1 cellular context compared by ENCODE assay signal in the genomic region with DNA sequence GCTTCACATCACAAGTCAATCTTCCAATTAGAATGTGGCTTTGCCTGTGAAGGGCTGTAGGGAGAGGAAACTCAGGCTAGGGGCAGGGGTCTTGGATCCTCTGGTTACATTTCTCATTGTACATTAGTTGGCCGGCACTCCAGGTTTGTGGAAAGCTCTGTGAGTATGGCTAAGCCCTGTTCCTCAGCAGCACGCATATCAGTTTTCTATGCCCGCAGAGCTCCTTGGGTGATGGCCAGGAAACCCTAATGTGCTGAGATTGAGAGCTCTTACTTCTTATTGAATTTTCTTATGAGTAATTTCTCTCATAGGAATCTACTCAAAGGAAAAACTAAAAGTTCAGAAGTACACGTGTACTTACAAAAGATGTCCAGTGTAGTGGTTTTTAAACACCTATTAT.
TF ChIP-seq lines count a peak whose summit lies in the region.

No MANE protein-coding gene starts in this region.

TF ChIP-seq in IMR-90, 13 proteins besides CTCF, POLR2A, EP300 and RAD21 (continued from another document):
- TF ChIP-seq RCOR1 (IDR thresholded peaks at IDR 0.05; ENCODE audit: insufficient replicate concordance, low read length) (no peak), RFX5 (IDR thresholded peaks at IDR 0.05; ENCODE audit: low read depth, low read length) (no peak), SMC3 (IDR thresholded peaks at IDR 0.05; ENCODE audit: low read depth, low read length) (no peak), MAZ (IDR thresholded peaks at IDR 0.05; ENCODE audit: borderline replicate concordance, low read depth, low read length) (no peak)
